Comparison of ENCODE assay signal across 9 cellular contexts in genomic region chr10:103855852-103856496, GRCh38. TPM values are rescaled to one million over a fixed set of nuclear protein-coding genes. Genes with fewer than 3 reads are reported as not detected.
DNase-seq lines count a peak whose midpoint lies in the region; ATAC-seq and TF ChIP-seq lines count a peak whose summit lies in the region.
"Had no signal": no experiment of that assay in that cellular context is flagged by ENCODE, and none has a peak within 500 bp of the region (broad histone marks: within the 10 kb centered on the region; RNA-seq: fewer than 3 reads in every experiment).

No MANE protein-coding gene starts in this region.

- no peaks in the 10 kb centered on the region for H3K27me3 Mint-ChIP-seq in MCF 10A (ENCODE audit: insufficient read depth, unreplicated experiment)

- H3K9me3 ChIP-seq in lower lobe of right lung (no peaks in the 10 kb centered on the region), subcutaneous abdominal adipose tissue (ENCODE audit: control insufficient read depth in 5 of 5, low read length in 5 of 5) (no peaks in the 10 kb centered on the region)

- CTCF ChIA-PET in MCF 10A (lab: Yijun Ruan, JAX), result interaction anchor here (0.6 to 6.7 kb wide), 14 partner anchors 8 to 292 kb away, joined by 3 to 95 read pairs (median 4); no protein-coding TSS in a partner anchor

- H3K4me1 ChIP-seq in lower lobe of right lung (peaks cover 49% of the 10 kb centered on the region), subcutaneous abdominal adipose tissue (ENCODE audit: control insufficient read depth in 5 of 5, insufficient read depth in 5 of 5, low read length in 5 of 5) (peaks cover 15 to 55% (median 51%) of the 10 kb centered on the region in 5 donors)

- POLR2A ChIA-PET in MCF 10A (lab: Yijun Ruan, JAX), result interaction anchor here (0.7 to 8.4 kb wide), 4 partner anchors 16 to 142 kb away, joined by 3 to 85 read pairs (median 5); no protein-coding TSS in a partner anchor

- ATAC-seq in lower lobe of right lung, result no peak
- ATAC-seq in GM21423 (IDR thresholded peaks at IDR 0.05; ENCODE audit: unreplicated experiment), result no peak

- H3K4me1 Mint-ChIP-seq in MCF 10A (ENCODE audit: insufficient read depth, unreplicated experiment), result peaks cover 23% of the 10 kb centered on the region

- DNase-seq in NCI-H82 (lab: John Stamatoyannopoulos, UW) (peak; percentile 27), NCI-H82 treated with DMSO at 0.1 percent for 48 hours (lab: John Stamatoyannopoulos, UW; ENCODE audit: unreplicated experiment) (no peak), MCF 10A (ENCODE audit: unreplicated experiment) (no peak), lower lobe of right lung (no peak), DMS114 treated with DMSO at 0.1 percent for 48 hours (lab: John Stamatoyannopoulos, UW; ENCODE audit: unreplicated experiment) (no peak), NCI-H1930 (lab: John Stamatoyannopoulos, UW) (no peak)
- DNase-seq: NCI-H2107 had no signal

- intact Hi-C loops in MCF 10A (cut with micrococcal nuclease) (loop anchor here (10.0 kb wide), 2 partner anchors 71 to 261 kb away; no protein-coding TSS in a partner anchor), lower lobe of right lung (cut with DNase I) (loop anchor here (5.0 kb wide), 1 partner anchor 144 kb away; no protein-coding TSS in a partner anchor)

- no peaks in the 10 kb centered on the region for H3K9me3 Mint-ChIP-seq in MCF 10A (ENCODE audit: unreplicated experiment)

- H3K27me3 ChIP-seq in lower lobe of right lung (ENCODE audit: low read depth) (no peaks in the 10 kb centered on the region), subcutaneous abdominal adipose tissue (ENCODE audit: control insufficient read depth in 5 of 5, insufficient read depth in 4 of 5, low read length in 5 of 5) (peaks cover 0 to 13% (median 9%) of the 10 kb centered on the region in 5 donors)

- no peak for TF ChIP-seq CTCF in MCF 10A (IDR thresholded peaks at IDR 0.05; ENCODE audit: unreplicated experiment)
- no peak for TF ChIP-seq CTCF in lower lobe of right lung (IDR thresholded peaks at IDR 0.05)

- no TSS peak for BruUV-seq in MCF 10A (replicated peaks; lab: Mats Ljungman, UMichigan)

- H3K4me3 Mint-ChIP-seq in MCF 10A (ENCODE audit: unreplicated experiment), result peak overlapping the region; percentile 65

- no peaks in the 10 kb centered on the region for H3K36me3 Mint-ChIP-seq in MCF 10A (ENCODE audit: insufficient read depth, unreplicated experiment)

- H3K27ac Mint-ChIP-seq in MCF 10A (ENCODE audit: low read depth, unreplicated experiment), result no peak overlapping the region

- H3K4me3 ChIP-seq in lower lobe of right lung, result peak overlapping the region; percentile 73
- H3K4me3 ChIP-seq in subcutaneous abdominal adipose tissue (ENCODE audit: low read depth in 1 of 5, low read length in 5 of 5), result peak overlapping the region in 3 of 5 donors; percentile 44 to 74 (median 74)

- peak overlapping the region in 2 of 5 donors; percentile 29 to 44 for H3K9ac ChIP-seq in subcutaneous abdominal adipose tissue (ENCODE audit: low read length in 5 of 5)

- peak overlapping the region; percentile 64 for H3K27ac ChIP-seq in lower lobe of right lung
- H3K27ac ChIP-seq in subcutaneous abdominal adipose tissue (ENCODE audit: low read depth, low read length), result no peak overlapping the region

- no peaks in the 10 kb centered on the region for H3K36me3 ChIP-seq in lower lobe of right lung
- H3K36me3 ChIP-seq in subcutaneous abdominal adipose tissue (ENCODE audit: control insufficient read depth in 5 of 5, insufficient read depth in 5 of 5, low read length in 5 of 5), result no peaks in the 10 kb centered on the region

RNA-seq across cellular contexts. Expression of gene SH3PXD2A, which starts 0.6 kb away (rescaled TPM):
- total RNA-seq in MCF 10A (2022) (13.2 and 15.0 TPM in 2 replicates), lower lobe of right lung (34.8 TPM)
